Comparison of ENCODE assay signal across 1 cellular context in the genomic region with DNA sequence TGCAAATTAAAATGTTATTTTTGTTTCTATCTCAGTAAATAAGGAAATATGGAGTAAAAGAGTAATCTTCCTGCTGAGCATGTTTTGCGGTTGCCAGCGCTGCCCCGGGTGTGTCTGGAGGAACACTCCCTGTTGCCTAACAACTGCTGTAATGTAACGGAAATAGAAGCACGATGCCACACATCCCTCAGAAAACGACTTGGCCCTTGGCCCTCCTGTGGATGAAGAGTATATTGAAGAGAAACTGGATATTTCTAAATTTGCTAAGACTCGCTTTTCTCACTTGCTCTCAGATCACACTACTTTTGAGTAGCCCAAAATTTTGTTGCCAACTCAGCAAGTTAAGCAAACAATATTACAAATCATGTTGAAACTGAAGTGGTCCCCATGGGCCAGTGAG.
TF ChIP-seq lines count a peak whose summit lies in the region.

No MANE protein-coding gene starts in this region.

TF ChIP-seq in GM23338, 12 proteins besides CTCF, POLR2A, EP300 and RAD21 (continued from another document):
- TF ChIP-seq ZNF462 (CRISPR knock-in tag; IDR thresholded peaks at IDR 0.05) (no peak), EZH2phosphoT487 (IDR thresholded peaks at IDR 0.05; ENCODE audit: unreplicated experiment) (no peak), STAT1 (IDR thresholded peaks at IDR 0.05; ENCODE audit: unreplicated experiment) (no peak)
- TF ChIP-seq, protein P1, sequence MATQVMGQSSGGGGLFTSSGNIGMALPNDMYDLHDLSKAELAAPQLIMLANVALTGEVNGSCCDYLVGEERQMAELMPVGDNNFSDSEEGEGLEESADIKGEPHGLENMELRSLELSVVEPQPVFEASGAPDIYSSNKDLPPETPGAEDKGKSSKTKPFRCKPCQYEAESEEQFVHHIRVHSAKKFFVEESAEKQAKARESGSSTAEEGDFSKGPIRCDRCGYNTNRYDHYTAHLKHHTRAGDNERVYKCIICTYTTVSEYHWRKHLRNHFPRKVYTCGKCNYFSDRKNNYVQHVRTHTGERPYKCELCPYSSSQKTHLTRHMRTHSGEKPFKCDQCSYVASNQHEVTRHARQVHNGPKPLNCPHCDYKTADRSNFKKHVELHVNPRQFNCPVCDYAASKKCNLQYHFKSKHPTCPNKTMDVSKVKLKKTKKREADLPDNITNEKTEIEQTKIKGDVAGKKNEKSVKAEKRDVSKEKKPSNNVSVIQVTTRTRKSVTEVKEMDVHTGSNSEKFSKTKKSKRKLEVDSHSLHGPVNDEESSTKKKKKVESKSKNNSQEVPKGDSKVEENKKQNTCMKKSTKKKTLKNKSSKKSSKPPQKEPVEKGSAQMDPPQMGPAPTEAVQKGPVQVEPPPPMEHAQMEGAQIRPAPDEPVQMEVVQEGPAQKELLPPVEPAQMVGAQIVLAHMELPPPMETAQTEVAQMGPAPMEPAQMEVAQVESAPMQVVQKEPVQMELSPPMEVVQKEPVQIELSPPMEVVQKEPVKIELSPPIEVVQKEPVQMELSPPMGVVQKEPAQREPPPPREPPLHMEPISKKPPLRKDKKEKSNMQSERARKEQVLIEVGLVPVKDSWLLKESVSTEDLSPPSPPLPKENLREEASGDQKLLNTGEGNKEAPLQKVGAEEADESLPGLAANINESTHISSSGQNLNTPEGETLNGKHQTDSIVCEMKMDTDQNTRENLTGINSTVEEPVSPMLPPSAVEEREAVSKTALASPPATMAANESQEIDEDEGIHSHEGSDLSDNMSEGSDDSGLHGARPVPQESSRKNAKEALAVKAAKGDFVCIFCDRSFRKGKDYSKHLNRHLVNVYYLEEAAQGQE (IDR thresholded peaks at IDR 0.05; ENCODE audit: unreplicated experiment): no peak
